ENCODE assay signal across 13 cellular contexts in the genomic region with DNA sequence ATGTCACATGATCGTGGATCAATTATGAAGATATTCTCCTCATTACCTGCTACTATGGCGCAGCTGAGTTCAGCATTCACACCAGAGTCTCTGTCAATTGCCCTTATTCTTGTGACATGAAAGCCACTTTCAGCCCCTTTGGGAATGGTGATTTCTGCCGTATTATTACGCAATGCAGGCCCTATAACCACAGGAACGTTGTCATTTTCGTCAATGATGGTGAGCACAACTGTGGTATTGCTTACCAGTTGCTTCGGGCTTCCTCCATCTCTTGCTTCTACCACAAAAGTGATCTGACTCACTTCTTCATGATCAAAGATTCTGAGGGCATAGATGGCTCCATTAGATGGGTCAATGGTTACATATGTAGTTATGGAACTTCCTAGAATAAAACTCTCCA. TPM values are rescaled to one million over a fixed set of nuclear protein-coding genes. Genes with fewer than 3 reads are reported as not detected.
DNase-seq lines count a peak whose midpoint lies in the region; ATAC-seq and TF ChIP-seq lines count a peak whose summit lies in the region.
"Had no signal": no experiment of that assay in that cellular context is flagged by ENCODE, and none has a peak within 500 bp of the region (broad histone marks: within the 10 kb centered on the region; RNA-seq: fewer than 3 reads in every experiment).

No MANE protein-coding gene starts in this region.

- TF ChIP-seq CTCF in AG10803 (conservative IDR thresholded peaks at IDR 0.05; ENCODE audit: low read length) (no peak), NB4 (IDR thresholded peaks at IDR 0.05; ENCODE audit: low read depth, low read length) (no peak), fibroblast of pulmonary artery (IDR thresholded peaks at IDR 0.05; ENCODE audit: low read length, missing control alignments) (no peak)

- H3K36me3 ChIP-seq in rectal smooth muscle tissue (ENCODE audit: control insufficient read depth, insufficient read depth, low read length) = peaks cover 5% of the 10 kb centered on the region

- no peak for TF ChIP-seq POLR2A in NB4 (IDR thresholded peaks at IDR 0.05; ENCODE audit: extremely low read depth, insufficient read length)

- peak overlapping the region; percentile 85 for H3K27ac ChIP-seq in rectal smooth muscle tissue (ENCODE audit: low read depth, low read length)
- H3K27ac ChIP-seq: PC-9 had no signal

- H3K4me3 ChIP-seq in AG10803 (ENCODE audit: low read length) (peak overlapping the region; percentile 90), NB4 (ENCODE audit: low read depth, low read length) (no peak overlapping the region), fibroblast of pulmonary artery (replicated peaks; ENCODE audit: low read depth, low read length) (peak overlapping the region; percentile 62), rectal smooth muscle tissue (ENCODE audit: low read length) (peak overlapping the region; percentile 66)
- H3K4me3 ChIP-seq: mucosa of descending colon, PC-9 had no signal

- no peak overlapping the region for H3K9ac ChIP-seq in rectal smooth muscle tissue (ENCODE audit: low read length)

- ATAC-seq in HG03378 (IDR thresholded peaks at IDR 0.05; ENCODE audit: unreplicated experiment) = no peak
- ATAC-seq: mucosa of descending colon had no signal

- H3K27me3 ChIP-seq in rectal smooth muscle tissue (ENCODE audit: control insufficient read depth, insufficient read depth, low read length) = no peaks in the 10 kb centered on the region

- DNase-seq in AG10803 (ENCODE audit: low read depth) (peak; percentile 91), NB4 (ENCODE audit: low read depth) (peak; percentile 73), fibroblast of pulmonary artery (ENCODE audit: low read depth) (peak; percentile 55), NCI-H128 (lab: John Stamatoyannopoulos, UW; ENCODE audit: unreplicated experiment) (no peak), cerebellum (ENCODE audit: low spot score) (no peak), kidney tubule cell (ENCODE audit: low spot score) (no peak)
- DNase-seq: activated CD4-positive, alpha-beta T cell treated with anti-CD3 and anti-CD28 coated beads for 48 hours; CD4-positive, alpha-beta memory T cell; mucosa of descending colon; NCI-H146; PC-9 had no signal

- peaks cover 3% of the 10 kb centered on the region for H3K4me1 ChIP-seq in rectal smooth muscle tissue (ENCODE audit: control insufficient read depth, insufficient read depth, low read length)

RNA-seq across cellular contexts. Expression of a gene that starts 2.1 kb away (rescaled TPM):
- 42.3 TPM for total RNA-seq in cerebellum

Comparison
In these comparisons a context has a peak if more than half of its experiments do, and no peak if none do; other contexts are left out.
1. DNase-seq: peak in AG10803 (single experiment), NB4 (single experiment) and fibroblast of pulmonary artery (single experiment); none in NCI-H128 (single experiment), cerebellum (single experiment) and kidney tubule cell (single experiment).